In the genomic region with DNA sequence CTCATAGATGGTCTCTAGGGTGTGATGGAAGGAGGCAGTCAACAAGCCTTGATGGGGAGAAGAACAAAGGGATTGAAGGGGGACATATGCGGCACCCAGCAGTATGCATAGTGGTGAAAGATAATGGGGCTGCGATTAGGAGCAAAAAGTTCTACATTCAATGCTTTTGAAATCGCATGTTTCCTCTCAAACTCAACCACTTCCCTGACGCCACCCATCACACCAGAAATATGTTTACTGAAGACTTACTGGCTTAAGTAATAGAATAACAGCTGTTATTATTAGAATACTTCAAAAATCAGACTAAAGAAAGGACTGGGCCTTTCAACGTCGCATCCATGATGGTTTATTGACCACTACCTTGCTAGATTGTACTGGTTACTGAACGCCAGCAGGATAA, we compare ENCODE assay signal across 22 cellular contexts. TPM values are rescaled to one million over a fixed set of nuclear protein-coding genes. Genes with fewer than 3 reads are reported as not detected.
"Had no signal": no experiment of that assay in that cellular context is flagged by ENCODE, and none has a peak within 500 bp of the region (broad histone marks: within the 10 kb centered on the region; RNA-seq: fewer than 3 reads in every experiment).

No MANE protein-coding gene starts in this region.

- H3K27ac ChIP-seq: body of pancreas, dorsolateral prefrontal cortex, epithelial cell of prostate, thyroid gland had no signal

- H3K4me1 ChIP-seq: body of pancreas, thyroid gland had no signal

- DNase-seq: activated B cell treated with CpG ODN at 0.5 μM for 24 hours; activated CD4-positive, alpha-beta T cell treated with anti-CD3 and anti-CD28 coated beads for 48 hours; activated CD8-positive, alpha-beta T cell treated with anti-CD3 and anti-CD28 coated beads, Interleukin-2, amount 10 ng/mL, durations not matched to agents 7 days and 5 days; activated naive CD4-positive, alpha-beta T cell treated with anti-CD3 and anti-CD28 coated beads for 36 hours; activated T-cell treated with anti-CD3 and anti-CD28 coated beads, Interleukin-2, amount 50 U/mL, for 24 hours; body of pancreas; dorsolateral prefrontal cortex; foreskin melanocyte; left lung; midbrain; nephron progenitor cell; occipital lobe; retina; stimulated activated CD4-positive, alpha-beta T cell treated with anti-CD3 and anti-CD28 coated beads, Interleukin-2, amount 100 ng/mL, for 24 hours; stimulated activated naive CD4-positive, alpha-beta T cell treated with Interleukin-2 at 50 U/mL for 16 hours; thyroid gland had no signal

- H3K4me3 Mint-ChIP-seq: activated B cell treated with CpG ODN at 0.5 μM for 24 hours; activated CD8-positive, alpha-beta T cell treated with anti-CD3 and anti-CD28 coated beads, Interleukin-2, amount 10 ng/mL, durations not matched to agents 7 days and 5 days; activated naive CD4-positive, alpha-beta T cell treated with anti-CD3 and anti-CD28 coated beads for 36 hours; activated T-cell treated with anti-CD3 and anti-CD28 coated beads, Interleukin-2, amount 50 U/mL, for 24 hours; nephron progenitor cell had no signal

- H3K36me3 ChIP-seq: thyroid gland had no signal

- H3K9me3 Mint-ChIP-seq: activated B cell treated with CpG ODN at 0.5 μM for 24 hours; activated naive CD4-positive, alpha-beta T cell treated with anti-CD3 and anti-CD28 coated beads for 36 hours; activated T-cell treated with anti-CD3 and anti-CD28 coated beads, Interleukin-2, amount 50 U/mL, for 24 hours; activated T-helper 2 cell treated with anti-CD3 and anti-CD28 coated beads, Interferon-gamma antibody, Interleukin-2, Interleukin-4, amounts not matched to agents 10 μg/mL and 5 μg/mL and 100 μg/mL, durations not matched to agents 14 hours and 24 hours and 36 hours; nephron progenitor cell had no signal

- H3K27me3 ChIP-seq: body of pancreas, dorsolateral prefrontal cortex, left lung, thyroid gland had no signal

- H3K4me3 ChIP-seq: body of pancreas, dorsolateral prefrontal cortex, left lung, thyroid gland had no signal

- H3K27me3 Mint-ChIP-seq: activated B cell treated with CpG ODN at 0.5 μM for 24 hours; activated T-cell treated with anti-CD3 and anti-CD28 coated beads, Interleukin-2, amount 50 U/mL, for 24 hours had no signal

- H3K9me3 ChIP-seq: body of pancreas, left lung, thyroid gland had no signal

- H3K27ac Mint-ChIP-seq: activated B cell treated with CpG ODN at 0.5 μM for 24 hours; activated CD8-positive, alpha-beta T cell treated with anti-CD3 and anti-CD28 coated beads, Interleukin-2, amount 10 ng/mL, durations not matched to agents 7 days and 5 days; activated naive CD4-positive, alpha-beta T cell treated with anti-CD3 and anti-CD28 coated beads for 36 hours; activated T-cell treated with anti-CD3 and anti-CD28 coated beads, Interleukin-2, amount 50 U/mL, for 24 hours; activated T-helper 2 cell treated with anti-CD3 and anti-CD28 coated beads, Interferon-gamma antibody, Interleukin-2, Interleukin-4, amounts not matched to agents 10 μg/mL and 5 μg/mL and 100 μg/mL, durations not matched to agents 14 hours and 24 hours and 36 hours; nephron progenitor cell had no signal

RNA-seq across cellular contexts. Expression of a gene that starts 44.0 kb away (rescaled TPM):
- total RNA-seq: cardiac septum, fibroblast of lung, lung microvascular endothelial cell, occipital lobe, subcutaneous adipose tissue had no signal
- polyA plus RNA-seq: fibroblast of lung had no signal
